37 cellular contexts compared by ENCODE assay signal in genomic region chr20:63468421-63468820, GRCh38. TPM values are rescaled to one million over a fixed set of nuclear protein-coding genes. Genes with fewer than 3 reads are reported as not detected.
"Had no signal": no experiment of that assay in that cellular context is flagged by ENCODE, and none has a peak within 500 bp of the region (broad histone marks: within the 10 kb centered on the region; RNA-seq: fewer than 3 reads in every experiment).

No MANE protein-coding gene starts in this region.

- H3K27ac Mint-ChIP-seq: activated CD4-positive, alpha-beta memory T cell treated with anti-CD3 and anti-CD28 coated beads, Interleukin-2, amount 10 ng/mL, durations not matched to agents 7 days and 5 days; activated naive CD4-positive, alpha-beta T cell treated with anti-CD3 and anti-CD28 coated beads, Interleukin-2, amount 50 U/mL, for 24 hours; activated naive CD8-positive, alpha-beta T cell treated with anti-CD3 and anti-CD28 coated beads, Interleukin-2, amount 10 ng/mL, durations not matched to agents 7 days and 5 days; activated T-helper 2 cell treated with anti-CD3 and anti-CD28 coated beads, Interferon-gamma antibody, Interleukin-2, Interleukin-4, amounts not matched to agents 10 μg/mL and 5 μg/mL and 100 μg/mL, durations not matched to agents 14 hours and 24 hours and 36 hours; T-helper 1 cell treated with Interleukin-12 subunit alpha and Interleukin-12 subunit beta and Interleukin-4 antibody, amounts not matched to agents 30 μg/mL and 1 μg/mL, for 36 hours; T-helper 2 cell treated with Interferon-gamma antibody and Interleukin-4, amounts not matched to agents 5 μg/mL and 100 μg/mL, for 36 hours had no signal

- H3K4me1 Mint-ChIP-seq: activated CD4-positive, alpha-beta memory T cell treated with anti-CD3 and anti-CD28 coated beads, Interleukin-2, amount 10 ng/mL, durations not matched to agents 7 days and 5 days; activated naive CD4-positive, alpha-beta T cell treated with anti-CD3 and anti-CD28 coated beads, Interleukin-2, amount 50 U/mL, for 24 hours; activated naive CD8-positive, alpha-beta T cell treated with anti-CD3 and anti-CD28 coated beads, Interleukin-2, amount 10 ng/mL, durations not matched to agents 7 days and 5 days had no signal

- H3K9me3 Mint-ChIP-seq: activated CD4-positive, alpha-beta memory T cell treated with anti-CD3 and anti-CD28 coated beads, Interleukin-2, amount 10 ng/mL, durations not matched to agents 7 days and 5 days; activated naive CD4-positive, alpha-beta T cell treated with anti-CD3 and anti-CD28 coated beads, Interleukin-2, amount 50 U/mL, for 24 hours; activated naive CD8-positive, alpha-beta T cell treated with anti-CD3 and anti-CD28 coated beads, Interleukin-2, amount 10 ng/mL, durations not matched to agents 7 days and 5 days; activated T-helper 2 cell treated with anti-CD3 and anti-CD28 coated beads, Interferon-gamma antibody, Interleukin-2, Interleukin-4, amounts not matched to agents 10 μg/mL and 5 μg/mL and 100 μg/mL, durations not matched to agents 14 hours and 24 hours and 36 hours; T-helper 1 cell treated with Interleukin-12 subunit alpha and Interleukin-12 subunit beta and Interleukin-4 antibody, amounts not matched to agents 30 μg/mL and 1 μg/mL, for 36 hours; T-helper 2 cell treated with Interferon-gamma antibody and Interleukin-4, amounts not matched to agents 5 μg/mL and 100 μg/mL, for 36 hours had no signal

- H3K4me1 ChIP-seq: SJCRH30 had no signal

- ATAC-seq: body of pancreas had no signal

- H3K4me3 ChIP-seq: body of pancreas, MG63, SJCRH30, SK-N-MC had no signal

- DNase-seq: activated CD4-positive, alpha-beta memory T cell treated with anti-CD3 and anti-CD28 coated beads, Interleukin-2, amount 10 ng/mL, durations not matched to agents 7 days and 5 days; activated CD4-positive, alpha-beta T cell treated with anti-CD3 and anti-CD28 coated beads for 1 hour; activated CD4-positive, alpha-beta T cell treated with anti-CD3 and anti-CD28 coated beads for 48 hours; activated CD4-positive, CD25-positive, alpha-beta regulatory T cell; activated gamma-delta T cell; activated naive CD4-positive, alpha-beta T cell treated with Interleukin-2 at 50 U/mL for 16 hours; activated naive CD8-positive, alpha-beta T cell treated with anti-CD3 and anti-CD28 coated beads, Interleukin-2, amount 10 ng/mL, durations not matched to agents 7 days and 5 days; activated T-cell treated with anti-CD3 and anti-CD28 coated beads, Interleukin-2, amount 50 U/mL, for 1 hour; amygdala; body of pancreas; cerebellar nuclear complex; Kasumi-1; KG1; MG63; MV-4-11; NCI-H1092; NCI-H1436 treated with DMSO at 0.1 percent for 48 hours; NCI-H1694 treated with DMSO at 0.1 percent for 48 hours; NCI-H2029 treated with DMSO at 0.1 percent for 48 hours; NCI-H2107; NCI-H2171; NCI-H510A; NCI-H526; NCI-H748 treated with DMSO at 0.1 percent for 48 hours; NK-92 treated with Interleukin-12 subunit alpha and Interleukin-12 subunit beta, amount 100 ng/mL, for 24 hours; OCI-M1; SHP77; SJCRH30 had no signal

- H3K36me3 ChIP-seq: MG63, SJCRH30 had no signal

- H3K4me3 Mint-ChIP-seq: activated CD4-positive, alpha-beta memory T cell treated with anti-CD3 and anti-CD28 coated beads, Interleukin-2, amount 10 ng/mL, durations not matched to agents 7 days and 5 days; activated naive CD4-positive, alpha-beta T cell treated with anti-CD3 and anti-CD28 coated beads, Interleukin-2, amount 50 U/mL, for 24 hours; activated naive CD8-positive, alpha-beta T cell treated with anti-CD3 and anti-CD28 coated beads, Interleukin-2, amount 10 ng/mL, durations not matched to agents 7 days and 5 days; T-helper 1 cell treated with Interleukin-12 subunit alpha and Interleukin-12 subunit beta and Interleukin-4 antibody, amounts not matched to agents 30 μg/mL and 1 μg/mL, for 36 hours; T-helper 2 cell treated with Interferon-gamma antibody and Interleukin-4, amounts not matched to agents 5 μg/mL and 100 μg/mL, for 36 hours had no signal

- H3K36me3 Mint-ChIP-seq: activated naive CD4-positive, alpha-beta T cell treated with anti-CD3 and anti-CD28 coated beads, Interleukin-2, amount 50 U/mL, for 24 hours; activated naive CD8-positive, alpha-beta T cell treated with anti-CD3 and anti-CD28 coated beads, Interleukin-2, amount 10 ng/mL, durations not matched to agents 7 days and 5 days had no signal

- FAIRE-seq: astrocyte, bronchial epithelial cell, TTC549 had no signal

- H3K9me3 ChIP-seq: body of pancreas, MG63, SJCRH30 had no signal

- H3K27ac ChIP-seq: body of pancreas, SJCRH30, SK-N-MC had no signal

RNA-seq across cellular contexts. Expression of gene KCNQ2, which starts 4.0 kb away (rescaled TPM):
- total RNA-seq: activated CD4-positive, alpha-beta memory T cell treated with anti-CD3 and anti-CD28 coated beads, Interleukin-2, amount 10 ng/mL, durations not matched to agents 7 days and 5 days; activated CD8-positive, alpha-beta memory T cell treated with anti-CD3 and anti-CD28 coated beads for 36 hours; activated T-helper 2 cell treated with anti-CD3 and anti-CD28 coated beads, Interferon-gamma antibody, Interleukin-2, Interleukin-4, amounts not matched to agents 10 μg/mL and 5 μg/mL and 100 μg/mL, durations not matched to agents 14 hours and 24 hours and 36 hours; bronchial epithelial cell; SJCRH30 had no signal
